32 cellular contexts compared by ENCODE assay signal in genomic region chr11:81377418-81377817, GRCh38.
"Had no signal": no experiment of that assay in that cellular context is flagged by ENCODE, and none has a peak within 500 bp of the region (broad histone marks: within the 10 kb centered on the region; RNA-seq: fewer than 3 reads in every experiment).

No MANE protein-coding gene starts in this region.

- DNase-seq: activated CD4-positive, alpha-beta memory T cell treated with anti-CD3 and anti-CD28 coated beads, Interleukin-2, amount 10 ng/mL, durations not matched to agents 7 days and 5 days; activated CD4-positive, alpha-beta T cell treated with anti-CD3 and anti-CD28 coated beads for 36 hours; activated CD4-positive, alpha-beta T cell treated with anti-CD3 and anti-CD28 coated beads, Interleukin-2, amount 10 ng/mL, durations not matched to agents 24 days and 14 days; activated CD4-positive, CD25-positive, alpha-beta regulatory T cell; activated CD4-positive, CD25-positive, alpha-beta regulatory T cell treated with anti-CD3 and anti-CD28 coated beads, Interleukin-2, amount 50 U/mL, for 72 hours; activated CD8-positive, alpha-beta memory T cell treated with anti-CD3 and anti-CD28 coated beads, Interleukin-2, amount 50 U/mL, for 48 hours; activated gamma-delta T cell treated with Interleukin-2 at 50 U/mL for 16 hours; activated naive CD4-positive, alpha-beta T cell treated with anti-CD3 and anti-CD28 coated beads, Interleukin-2, amount 50 U/mL, for 16 hours; activated naive CD4-positive, alpha-beta T cell treated with Interleukin-2 at 50 U/mL for 16 hours; activated T-cell treated with anti-CD3 and anti-CD28 coated beads for 4 hours; activated T-cell treated with anti-CD3 and anti-CD28 coated beads, Interleukin-2, amount 50 U/mL, for 24 hours; activated T-cell treated with anti-CD3 and anti-CD28 coated beads, Interleukin-2, amount 50 U/mL, for 72 hours; amniotic stem cell; anterior cingulate cortex; dorsolateral prefrontal cortex; effector memory CD4-positive, alpha-beta T cell; erythroblast; foreskin keratinocyte; gastrocnemius medialis; T-helper 1 cell; T-helper 17 cell; T1000; WERI-Rb-1 had no signal

- H3K9me3 Mint-ChIP-seq: activated CD4-positive, alpha-beta T cell treated with anti-CD3 and anti-CD28 coated beads, Interleukin-2, amount 10 ng/mL, durations not matched to agents 24 days and 14 days had no signal

- FAIRE-seq: astrocyte, bronchial epithelial cell had no signal

- H3K27ac Mint-ChIP-seq: activated CD4-positive, alpha-beta memory T cell treated with anti-CD3 and anti-CD28 coated beads, Interleukin-2, amount 10 ng/mL, durations not matched to agents 7 days and 5 days; activated CD4-positive, alpha-beta T cell treated with anti-CD3 and anti-CD28 coated beads for 36 hours; activated CD4-positive, alpha-beta T cell treated with anti-CD3 and anti-CD28 coated beads, Interleukin-2, amount 10 ng/mL, durations not matched to agents 24 days and 14 days; activated naive CD8-positive, alpha-beta T cell; activated T-cell treated with anti-CD3 and anti-CD28 coated beads, Interleukin-2, amount 50 U/mL, for 24 hours; activated T-cell treated with anti-CD3 and anti-CD28 coated beads, Interleukin-2, amount 50 U/mL, for 72 hours; dendritic cell treated with granulocyte-macrophage colony-stimulating factor and Interleukin-4, amounts not matched to agents 40 ng/mL and 50 ng/mL, for 4 days; T-helper 17 cell; T-helper 2 cell treated with Interferon-gamma antibody and Interleukin-4, amounts not matched to agents 5 μg/mL and 100 μg/mL, for 36 hours had no signal

- H3K9me3 ChIP-seq: gastrocnemius medialis had no signal

- H3K4me3 ChIP-seq: coronary artery, dorsolateral prefrontal cortex, esophagus muscularis mucosa, gastrocnemius medialis had no signal

- H3K27ac ChIP-seq: brain microvascular endothelial cell, coronary artery, dorsolateral prefrontal cortex, esophagus muscularis mucosa, foreskin keratinocyte, gastrocnemius medialis, WERI-Rb-1 had no signal

- ATAC-seq: activated CD4-positive, alpha-beta T cell treated with anti-CD3 and anti-CD28 coated beads for 36 hours; activated T-cell treated with anti-CD3 and anti-CD28 coated beads, Interleukin-2, amount 50 U/mL, for 72 hours; foreskin keratinocyte; gastrocnemius medialis; T-helper 17 cell had no signal

- H3K27me3 ChIP-seq: brain microvascular endothelial cell, dorsolateral prefrontal cortex, esophagus muscularis mucosa, foreskin keratinocyte, gastrocnemius medialis had no signal

- H3K4me3 Mint-ChIP-seq: activated CD4-positive, alpha-beta memory T cell treated with anti-CD3 and anti-CD28 coated beads, Interleukin-2, amount 10 ng/mL, durations not matched to agents 7 days and 5 days; activated CD4-positive, alpha-beta T cell treated with anti-CD3 and anti-CD28 coated beads for 36 hours; activated CD4-positive, alpha-beta T cell treated with anti-CD3 and anti-CD28 coated beads, Interleukin-2, amount 10 ng/mL, durations not matched to agents 24 days and 14 days; activated naive CD8-positive, alpha-beta T cell; activated T-cell treated with anti-CD3 and anti-CD28 coated beads, Interleukin-2, amount 50 U/mL, for 24 hours; activated T-cell treated with anti-CD3 and anti-CD28 coated beads, Interleukin-2, amount 50 U/mL, for 72 hours; central memory CD8-positive, alpha-beta T cell; dendritic cell treated with granulocyte-macrophage colony-stimulating factor and Interleukin-4, amounts not matched to agents 40 ng/mL and 50 ng/mL, for 4 days; T-helper 17 cell; T-helper 2 cell treated with Interferon-gamma antibody and Interleukin-4, amounts not matched to agents 5 μg/mL and 100 μg/mL, for 36 hours had no signal

- H3K36me3 Mint-ChIP-seq: activated naive CD8-positive, alpha-beta T cell had no signal

- H3K4me1 ChIP-seq: esophagus muscularis mucosa, foreskin keratinocyte, gastrocnemius medialis had no signal

- H3K4me1 Mint-ChIP-seq: activated CD4-positive, alpha-beta memory T cell treated with anti-CD3 and anti-CD28 coated beads, Interleukin-2, amount 10 ng/mL, durations not matched to agents 7 days and 5 days; activated CD4-positive, alpha-beta T cell treated with anti-CD3 and anti-CD28 coated beads for 36 hours; activated CD4-positive, alpha-beta T cell treated with anti-CD3 and anti-CD28 coated beads, Interleukin-2, amount 10 ng/mL, durations not matched to agents 24 days and 14 days; central memory CD8-positive, alpha-beta T cell; T-helper 17 cell had no signal

- H3K36me3 ChIP-seq: brain microvascular endothelial cell, esophagus muscularis mucosa, gastrocnemius medialis, WERI-Rb-1 had no signal

- H3K27me3 Mint-ChIP-seq: activated CD4-positive, alpha-beta memory T cell treated with anti-CD3 and anti-CD28 coated beads, Interleukin-2, amount 10 ng/mL, durations not matched to agents 7 days and 5 days; activated CD4-positive, alpha-beta T cell treated with anti-CD3 and anti-CD28 coated beads for 36 hours; activated CD4-positive, alpha-beta T cell treated with anti-CD3 and anti-CD28 coated beads, Interleukin-2, amount 10 ng/mL, durations not matched to agents 24 days and 14 days; activated naive CD8-positive, alpha-beta T cell; activated T-cell treated with anti-CD3 and anti-CD28 coated beads, Interleukin-2, amount 50 U/mL, for 24 hours; central memory CD8-positive, alpha-beta T cell; dendritic cell treated with granulocyte-macrophage colony-stimulating factor and Interleukin-4, amounts not matched to agents 40 ng/mL and 50 ng/mL, for 4 days; T-helper 17 cell had no signal
